In genomic region chr3:120743081-120743365, GRCh38 we compare ENCODE assay signal across 8 cellular contexts. TPM values are rescaled to one million over a fixed set of nuclear protein-coding genes. Genes with fewer than 3 reads are reported as not detected.
DNase-seq lines count a peak whose midpoint lies in the region; ATAC-seq and TF ChIP-seq lines count a peak whose summit lies in the region.

No MANE protein-coding gene starts in this region.

- peak overlapping the region; percentile 94 for H3K4me3 ChIP-seq in cardiac muscle cell
- H3K4me3 ChIP-seq in testis, result peak overlapping the region; percentile 87 to 90

- H3K27ac Mint-ChIP-seq in activated T-helper 2 cell treated with anti-CD3 and anti-CD28 coated beads, Interferon-gamma antibody, Interleukin-2, Interleukin-4, amounts not matched to agents 10 μg/mL and 5 μg/mL and 100 μg/mL, durations not matched to agents 14 hours and 24 hours and 36 hours, result peak overlapping the region; percentile 97
- H3K27ac Mint-ChIP-seq in immature natural killer cell, result peak overlapping the region; percentile 96 to 99 (median 98)

- ATAC-seq in left ventricle myocardium superior, result no peak
- no peak for ATAC-seq in HG03135 (IDR thresholded peaks at IDR 0.05; ENCODE audit: unreplicated experiment)
- ATAC-seq in GM21381 (IDR thresholded peaks at IDR 0.05; ENCODE audit: unreplicated experiment), result no peak

- H3K9me3 ChIP-seq in cardiac muscle cell (ENCODE audit: low read depth) (no peaks in the 10 kb centered on the region), testis (no peaks in the 10 kb centered on the region)

- DNase-seq in cardiac muscle cell (ENCODE audit: low read depth in 1 of 2, low spot score in 1 of 2) (no peak), left ventricle myocardium superior (no peak), immature natural killer cell (no peak), testis (no peak), COR-L47 (lab: John Stamatoyannopoulos, UW) (no peak)
- DNase-seq in activated T-helper 2 cell treated with anti-CD3 and anti-CD28 coated beads, Interferon-gamma antibody, Interleukin-2, Interleukin-4, amounts not matched to agents 10 μg/mL and 5 μg/mL and 100 μg/mL, durations not matched to agents 14 hours and 24 hours and 36 hours (ENCODE audit: low spot score), result no peak

- TF ChIP-seq CTCF in cardiac muscle cell (IDR thresholded peaks at IDR 0.05; ENCODE audit: low read depth, low read length) (no peak), testis (IDR thresholded peaks at IDR 0.05) (no peak)

- H3K27me3 Mint-ChIP-seq in activated T-helper 2 cell treated with anti-CD3 and anti-CD28 coated beads, Interferon-gamma antibody, Interleukin-2, Interleukin-4, amounts not matched to agents 10 μg/mL and 5 μg/mL and 100 μg/mL, durations not matched to agents 14 hours and 24 hours and 36 hours (ENCODE audit: low read depth), result no peaks in the 10 kb centered on the region
- peaks cover 3 to 11% (median 5%) of the 10 kb centered on the region in 3 donors for H3K27me3 Mint-ChIP-seq in immature natural killer cell (ENCODE audit: low read depth in 3 of 3)

- H3K27me3 ChIP-seq in cardiac muscle cell (no peaks in the 10 kb centered on the region), testis (no peaks in the 10 kb centered on the region)

- 1 to 3% methylated on average over 12 of the region's 12 CpGs for WGBS in testis, 2 donors

- intact Hi-C loops in left ventricle myocardium superior (cut with micrococcal nuclease), result no loop called here
- intact Hi-C loops in activated T-helper 2 cell treated with anti-CD3 and anti-CD28 coated beads, Interferon-gamma antibody, Interleukin-2, Interleukin-4, amounts not matched to agents 10 μg/mL and 5 μg/mL and 100 μg/mL, durations not matched to agents 14 hours and 24 hours and 36 hours (cut with micrococcal nuclease), result loop anchor here (10.0 kb wide), 1 partner anchor 1278 kb away; the partner anchor contains the start of genes POGLUT1 and TMEM39A
- intact Hi-C loops in testis (cut with DNase I; ENCODE audit: low total_unique reads), result no loop called here

- H3K36me3 Mint-ChIP-seq in activated T-helper 2 cell treated with anti-CD3 and anti-CD28 coated beads, Interferon-gamma antibody, Interleukin-2, Interleukin-4, amounts not matched to agents 10 μg/mL and 5 μg/mL and 100 μg/mL, durations not matched to agents 14 hours and 24 hours and 36 hours (ENCODE audit: low read depth), result peaks cover 23% of the 10 kb centered on the region
- no peaks in the 10 kb centered on the region for H3K36me3 Mint-ChIP-seq in immature natural killer cell

- no peaks in the 10 kb centered on the region for H3K4me1 ChIP-seq in cardiac muscle cell (ENCODE audit: low read depth)
- H3K4me1 ChIP-seq in testis, result peaks cover 5% of the 10 kb centered on the region

- no peak for TF ChIP-seq POLR2A in testis (IDR thresholded peaks at IDR 0.05)

- H3K27ac ChIP-seq in cardiac muscle cell (peak overlapping the region; percentile 92), testis (peak overlapping the region; percentile 93 to 96)

- H3K36me3 ChIP-seq in cardiac muscle cell (no peaks in the 10 kb centered on the region), testis (ENCODE audit: low read depth, missing control alignments) (no peaks in the 10 kb centered on the region)

- H3K9me3 Mint-ChIP-seq in activated T-helper 2 cell treated with anti-CD3 and anti-CD28 coated beads, Interferon-gamma antibody, Interleukin-2, Interleukin-4, amounts not matched to agents 10 μg/mL and 5 μg/mL and 100 μg/mL, durations not matched to agents 14 hours and 24 hours and 36 hours, result no peaks in the 10 kb centered on the region
- H3K9me3 Mint-ChIP-seq in immature natural killer cell, result no peaks in the 10 kb centered on the region

- H3K4me3 Mint-ChIP-seq in activated T-helper 2 cell treated with anti-CD3 and anti-CD28 coated beads, Interferon-gamma antibody, Interleukin-2, Interleukin-4, amounts not matched to agents 10 μg/mL and 5 μg/mL and 100 μg/mL, durations not matched to agents 14 hours and 24 hours and 36 hours (ENCODE audit: low read depth), result peak overlapping the region; percentile 95
- H3K4me3 Mint-ChIP-seq in immature natural killer cell, result peak overlapping the region; percentile 93 to 97 (median 95)

- peaks cover 15% of the 10 kb centered on the region for H3K4me1 Mint-ChIP-seq in activated T-helper 2 cell treated with anti-CD3 and anti-CD28 coated beads, Interferon-gamma antibody, Interleukin-2, Interleukin-4, amounts not matched to agents 10 μg/mL and 5 μg/mL and 100 μg/mL, durations not matched to agents 14 hours and 24 hours and 36 hours (ENCODE audit: low read depth)
- peaks cover 30 to 48% of the 10 kb centered on the region in 2 donors for H3K4me1 Mint-ChIP-seq in immature natural killer cell

RNA-seq across cellular contexts. Expression of gene GTF2E1, which starts 0.5 kb away (rescaled TPM):
- total RNA-seq in cardiac muscle cell (22.1 and 23.6 TPM in 2 replicates), left ventricle myocardium superior (11.4 TPM), testis (10 to 100 TPM; 23.6 to 32.2 TPM)
- polyA plus RNA-seq in cardiac muscle cell (12.9 and 21.5 TPM in 2 replicates), immature natural killer cell (10 to 100 TPM in 2 of 3 donors, 1 to 10 TPM in 1; 10.0 to 15.9 (median 11.0) TPM), testis (ENCODE audit: insufficient read depth, low read depth, low replicate concordance) (26.0 TPM)
- 23.3 and 24.7 TPM in 2 replicates for total RNA-seq in activated T-helper 2 cell treated with anti-CD3 and anti-CD28 coated beads, Interferon-gamma antibody, Interleukin-2, Interleukin-4, amounts not matched to agents 10 μg/mL and 5 μg/mL and 100 μg/mL, durations not matched to agents 14 hours and 24 hours and 36 hours

RNA-seq across cellular contexts. Expression of gene RABL3, which starts 0.7 kb away (rescaled TPM):
- total RNA-seq in cardiac muscle cell, result 12.5 and 16.6 TPM in 2 replicates
- polyA plus RNA-seq in cardiac muscle cell, result 15.0 and 22.3 TPM in 2 replicates
- total RNA-seq in left ventricle myocardium superior, result 19.4 TPM
- total RNA-seq in activated T-helper 2 cell treated with anti-CD3 and anti-CD28 coated beads, Interferon-gamma antibody, Interleukin-2, Interleukin-4, amounts not matched to agents 10 μg/mL and 5 μg/mL and 100 μg/mL, durations not matched to agents 14 hours and 24 hours and 36 hours, result 26.6 and 30.8 TPM in 2 replicates
- polyA plus RNA-seq in immature natural killer cell, result 10 to 100 TPM; 19.8 to 26.4 (median 26.1) TPM
- total RNA-seq in testis, result 10 to 100 TPM; 11.1 to 11.3 TPM
- 19.6 TPM for polyA plus RNA-seq in testis (ENCODE audit: insufficient read depth, low read depth, low replicate concordance)
